In genomic region chr6:129646140-129646569, GRCh38 we compare ENCODE assay signal across 20 cellular contexts.
DNase-seq lines count a peak whose midpoint lies in the region; ATAC-seq, FAIRE-seq and TF ChIP-seq lines count a peak whose summit lies in the region.
"Had no signal": no experiment of that assay in that cellular context is flagged by ENCODE, and none has a peak within 500 bp of the region (broad histone marks: within the 10 kb centered on the region; RNA-seq: fewer than 3 reads in every experiment).

No MANE protein-coding gene starts in this region.

- no TSS peak for BruUV-seq in HepG2 (replicated peaks; lab: Mats Ljungman, UMichigan)

- TF ChIP-seq CTCF in HepG2 (CRISPR knock-in tag; IDR thresholded peaks at IDR 0.05), result no peak
- no peak for TF ChIP-seq CTCF in right lobe of liver (IDR thresholded peaks at IDR 0.05)
- no peak for TF ChIP-seq CTCF in brain microvascular endothelial cell (IDR thresholded peaks at IDR 0.05; ENCODE audit: low read depth, low read length, missing control alignments)
- TF ChIP-seq CTCF in osteocyte (IDR thresholded peaks at IDR 0.05), result no peak
- no peak for TF ChIP-seq CTCF in GM13977 (IDR thresholded peaks at IDR 0.05; ENCODE audit: extremely low read depth, insufficient read depth, missing control alignments)

- in situ Hi-C loops in HepG2 (cut with HindIII; ENCODE audit: extremely low pct_ligation_motif_present, low pct_unique_long_range_greater_than_20kb) (no loop called here), brain microvascular endothelial cell (cut with HindIII; ENCODE audit: low pct_ligation_motif_present, low sequenced_read_pairs) (no loop called here), GM13977 (cut with MboI; ENCODE audit: low pct_unique_long_range_greater_than_20kb, low sequenced_read_pairs, unreplicated experiment) (no loop called here)

- no peak overlapping the region for H2AFZ ChIP-seq in HepG2 (ENCODE audit: low read length)

- H3K9me3 ChIP-seq in HepG2 (ENCODE audit: low read length), result no peaks in the 10 kb centered on the region
- no peaks in the 10 kb centered on the region for H3K9me3 ChIP-seq in right lobe of liver
- H3K9me3 ChIP-seq: SJCRH30 had no signal

- H3K4me2 ChIP-seq in HepG2 (ENCODE audit: low read depth, low read length), result no peak overlapping the region

- H3K4me1 ChIP-seq in HepG2 (ENCODE audit: insufficient read depth, low read length), result peaks cover 91% of the 10 kb centered on the region
- peaks cover 0 to 8% (median 0%) of the 10 kb centered on the region in 4 donors for H3K4me1 ChIP-seq in right lobe of liver

- H3K4me1 Mint-ChIP-seq in osteocyte (ENCODE audit: unreplicated experiment), result peaks cover 59% of the 10 kb centered on the region

- DNase-seq in HepG2 (ENCODE audit: low spot score) (no peak), right lobe of liver (no peak), brain microvascular endothelial cell (no peak), osteocyte (ENCODE audit: extremely low spot score, unreplicated experiment) (no peak), GM13977 (ENCODE audit: low spot score) (no peak)
- DNase-seq in activated T-cell treated with anti-CD3 and anti-CD28 coated beads, Interleukin-2, amount 50 U/mL, for 1 hour, result no peak
- DNase-seq: activated CD4-positive, alpha-beta T cell treated with anti-CD3 and anti-CD28 coated beads for 4 hours; activated naive CD4-positive, alpha-beta T cell treated with anti-CD3 and anti-CD28 coated beads, Interleukin-2, amount 10 ng/mL, durations not matched to agents 7 days and 5 days; DND-41; head of caudate nucleus; NCI-H1694 treated with DMSO at 0.1 percent for 48 hours; NCI-H446 treated with DMSO at 0.1 percent for 48 hours; SJCRH30; small intestine; T-helper 9 cell had no signal

- no peak for TF ChIP-seq RAD21 in HepG2 (CRISPR knock-in tag; IDR thresholded peaks at IDR 0.05)

- TF ChIP-seq EP300 in HepG2 (IDR thresholded peaks at IDR 0.05; ENCODE audit: low read depth in 2 of 2, low read length in 2 of 2), result no peak
- TF ChIP-seq EP300 in HepG2 (CRISPR knock-in tag; IDR thresholded peaks at IDR 0.05; ENCODE audit: borderline replicate concordance), result no peak

- intact Hi-C loops in HepG2 (cut with micrococcal nuclease; ENCODE audit: unreplicated experiment) (loop anchor here (5.0 kb wide), 1 partner anchor 36 kb away; no protein-coding TSS in a partner anchor), right lobe of liver (cut with DNase I) (no loop called here)

- H3K4me3 ChIP-seq in HepG2 (replicated peaks in 1 of 3; ENCODE audit: insufficient read depth in 1 of 3, low read depth in 2 of 3, low read length in 3 of 3), result no peak overlapping the region
- no peak overlapping the region for H3K4me3 ChIP-seq in right lobe of liver
- H3K4me3 ChIP-seq in brain microvascular endothelial cell (ENCODE audit: low read depth, low read length), result no peak overlapping the region
- H3K4me3 ChIP-seq: SJCRH30 had no signal

- peak overlapping the region; percentile 68 for H3K27ac ChIP-seq in HepG2 (ENCODE audit: extremely low read length, insufficient read depth, low read length)
- no peak overlapping the region for H3K27ac ChIP-seq in right lobe of liver
- peak overlapping the region; percentile 71 for H3K27ac ChIP-seq in brain microvascular endothelial cell
- H3K27ac ChIP-seq: SJCRH30 had no signal

- no peaks in the 10 kb centered on the region for H3K27me3 ChIP-seq in HepG2 (ENCODE audit: control insufficient read depth in 1 of 2, insufficient read depth in 2 of 2, low read length in 2 of 2)
- H3K27me3 ChIP-seq in right lobe of liver, result no peaks in the 10 kb centered on the region
- no peaks in the 10 kb centered on the region for H3K27me3 ChIP-seq in brain microvascular endothelial cell (replicated peaks)
- H3K27me3 ChIP-seq: SJCRH30 had no signal

- 98% methylated on average over 2 of the region's 2 CpGs for WGBS in HepG2 (ENCODE audit: low lambda C conversion rate)
- 67% methylated on average over 2 of the region's 2 CpGs for WGBS in right lobe of liver (ENCODE audit: insufficient coverage, low coverage, low lambda C conversion rate, missing lambda C conversion rate)

- TF ChIP-seq POLR2A in HepG2 (IDR thresholded peaks at IDR 0.05; ENCODE audit: insufficient read depth in 1 of 2, low read depth in 2 of 2, low read length in 2 of 2), result no peak
- TF ChIP-seq POLR2A in right lobe of liver (IDR thresholded peaks at IDR 0.05), result no peak

- peaks cover 1% of the 10 kb centered on the region for H3K36me3 Mint-ChIP-seq in osteocyte (ENCODE audit: unreplicated experiment)
- H3K36me3 Mint-ChIP-seq: brain, type B pancreatic cell had no signal

- H3K27me3 Mint-ChIP-seq in osteocyte (ENCODE audit: unreplicated experiment), result no peaks in the 10 kb centered on the region
- H3K27me3 Mint-ChIP-seq: activated naive CD4-positive, alpha-beta T cell treated with anti-CD3 and anti-CD28 coated beads, Interleukin-2, amount 10 ng/mL, durations not matched to agents 7 days and 5 days; brain; type B pancreatic cell had no signal

- H3K9ac ChIP-seq in HepG2 (ENCODE audit: insufficient read depth, low read depth, low read length), result no peak overlapping the region

- ATAC-seq in HepG2 (no peak), right lobe of liver (no peak), GM21381 (IDR thresholded peaks at IDR 0.05; ENCODE audit: unreplicated experiment) (no peak), GM18907 (IDR thresholded peaks at IDR 0.05; ENCODE audit: unreplicated experiment) (no peak)

- CTCF ChIA-PET in HepG2 (lab: Yijun Ruan, JAX; ENCODE audit: low intra/inter-chr PET ratio, low total read pairs), result no interaction called here

- FAIRE-seq in HepG2 (lab: Jason Lieb, UNC), result no peak
- FAIRE-seq: keratinocyte, small intestine had no signal

- H3K36me3 ChIP-seq in HepG2 (replicated peaks in 1 of 2; ENCODE audit: control insufficient read depth in 1 of 2, insufficient read depth in 2 of 2, low read length in 2 of 2) (peaks cover 4 to 16% of the 10 kb centered on the region in 2 experiments), right lobe of liver (no peaks in the 10 kb centered on the region), brain microvascular endothelial cell (replicated peaks) (no peaks in the 10 kb centered on the region)
- H3K36me3 ChIP-seq: SJCRH30 had no signal

- H3K79me2 ChIP-seq in HepG2 (ENCODE audit: insufficient read depth, low read length), result peaks cover 93% of the 10 kb centered on the region

- no peaks in the 10 kb centered on the region for H4K20me1 ChIP-seq in HepG2 (ENCODE audit: insufficient read depth, low read length)

- peak overlapping the region; percentile 88 for H3K27ac Mint-ChIP-seq in osteocyte (ENCODE audit: unreplicated experiment)
- H3K27ac Mint-ChIP-seq: activated naive CD4-positive, alpha-beta T cell treated with anti-CD3 and anti-CD28 coated beads, Interleukin-2, amount 10 ng/mL, durations not matched to agents 7 days and 5 days had no signal

- no peak overlapping the region for H3K4me3 Mint-ChIP-seq in osteocyte (ENCODE audit: unreplicated experiment)
- H3K4me3 Mint-ChIP-seq: activated naive CD4-positive, alpha-beta T cell treated with anti-CD3 and anti-CD28 coated beads, Interleukin-2, amount 10 ng/mL, durations not matched to agents 7 days and 5 days had no signal

- H3K9me3 Mint-ChIP-seq in osteocyte (ENCODE audit: unreplicated experiment), result no peaks in the 10 kb centered on the region
- H3K9me3 Mint-ChIP-seq: activated naive CD4-positive, alpha-beta T cell treated with anti-CD3 and anti-CD28 coated beads, Interleukin-2, amount 10 ng/mL, durations not matched to agents 7 days and 5 days; brain; type B pancreatic cell had no signal

- POLR2A ChIA-PET in HepG2 (lab: Yijun Ruan, JAX), result interaction anchor here (0.5 to 0.7 kb wide), 3 partner anchors 30 to 54 kb away, joined by 3 read pairs; no protein-coding TSS in a partner anchor

TF ChIP-seq in HepG2, 621 proteins besides CTCF, POLR2A, EP300 and RAD21 (continues in another document):
- TF ChIP-seq CHD4 (IDR thresholded peaks at IDR 0.05; ENCODE audit: borderline replicate concordance, low read length) (peak; percentile 59; the same call in 1 of the 2 replicates), NR1H2 (CRISPR knock-in tag; IDR thresholded peaks at IDR 0.05; ENCODE audit: borderline replicate concordance, low read depth) (no peak), ZNF816 (CRISPR knock-in tag; IDR thresholded peaks at IDR 0.05; ENCODE audit: borderline replicate concordance) (peak; percentile 47; the same call in 1 of the 2 replicates), KDM1A (CRISPR knock-in tag; IDR thresholded peaks at IDR 0.05) (peak; percentile 82; the same call in 1 of the 2 replicates), ZNF724P (CRISPR knock-in tag; IDR thresholded peaks at IDR 0.05; ENCODE audit: borderline replicate concordance) (no peak), FOXA3 (CRISPR knock-in tag; IDR thresholded peaks at IDR 0.05) (0 out of 2 replicates have a peak, but pooled peaks have one; percentile 3), SOX13 (IDR thresholded peaks at IDR 0.05) (no peak), SOX13 (CRISPR knock-in tag; conservative IDR thresholded peaks at IDR 0.05 in 1 of 2, IDR thresholded peaks at IDR 0.05 in 1 of 2) (peak in 1 of 2 experiments; percentile 38; a peak in 1 of 4 replicates), ZHX1 (CRISPR knock-in tag; IDR thresholded peaks at IDR 0.05; ENCODE audit: low read depth) (no peak), SP5 (CRISPR knock-in tag; IDR thresholded peaks at IDR 0.05; ENCODE audit: borderline replicate concordance, low read depth) (peak; percentile 64; the same call in 1 of the 2 replicates), ZSCAN9 (CRISPR knock-in tag; IDR thresholded peaks at IDR 0.05; ENCODE audit: borderline replicate concordance) (0 out of 2 replicates have a peak, but pooled peaks have one; percentile 8), RCOR2 (CRISPR knock-in tag; IDR thresholded peaks at IDR 0.05) (peak; percentile 76; the same call in 1 of the 2 replicates)

Comparison
In these comparisons a context has a peak if more than half of its experiments do, and no peak if none do; other contexts are left out.
1. H3K27ac ChIP-seq: peak in HepG2 (single experiment) and brain microvascular endothelial cell (single experiment); none in right lobe of liver (0 of 3).